In the genomic region with DNA sequence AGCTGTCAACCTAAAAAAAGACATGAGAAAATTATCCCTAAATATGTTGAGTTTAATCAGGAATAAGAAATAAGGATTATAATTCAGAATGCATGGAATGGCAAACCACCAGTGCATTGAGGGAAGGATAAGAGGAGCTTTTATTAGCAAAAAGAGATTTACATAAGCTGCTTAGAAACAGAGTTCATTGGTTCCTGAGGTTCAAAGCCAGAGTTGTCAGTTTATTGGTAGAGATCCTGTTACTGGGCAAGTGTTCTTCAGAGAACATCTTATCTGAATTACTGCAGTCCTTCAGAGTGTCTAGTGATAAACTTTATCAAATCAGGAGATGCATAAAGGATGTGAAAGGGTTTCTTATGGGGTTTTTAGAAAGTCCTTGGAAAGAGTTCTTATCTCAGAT, we compare ENCODE assay signal across 22 cellular contexts.
DNase-seq lines count a peak whose midpoint lies in the region; ATAC-seq, FAIRE-seq and TF ChIP-seq lines count a peak whose summit lies in the region.
"Had no signal": no experiment of that assay in that cellular context is flagged by ENCODE, and none has a peak within 500 bp of the region (broad histone marks: within the 10 kb centered on the region; RNA-seq: fewer than 3 reads in every experiment).

No MANE protein-coding gene starts in this region.

- peak; percentile 94 for FAIRE-seq in D721Med (lab: Jason Lieb, UNC)
- FAIRE-seq: HepG2 had no signal

- no peaks in the 10 kb centered on the region for H3K27me3 Mint-ChIP-seq in mesothelial cell of epicardium (ENCODE audit: low read depth)

- H3K9me3 Mint-ChIP-seq in mesothelial cell of epicardium = peaks cover 13% of the 10 kb centered on the region

- no peak overlapping the region for H3K4me3 Mint-ChIP-seq in mesothelial cell of epicardium
- H3K4me3 Mint-ChIP-seq: CD8-positive, alpha-beta memory T cell; GM23338 had no signal

- H3K36me3 Mint-ChIP-seq in mesothelial cell of epicardium = no peaks in the 10 kb centered on the region
- H3K36me3 Mint-ChIP-seq: CD8-positive, alpha-beta memory T cell had no signal

- ATAC-seq in HG03039 (IDR thresholded peaks at IDR 0.05; ENCODE audit: unreplicated experiment) = no peak
- ATAC-seq: GM23338, HepG2 had no signal

- H3K27ac Mint-ChIP-seq in mesothelial cell of epicardium = peak overlapping the region; percentile 1
- H3K27ac Mint-ChIP-seq: GM23338 had no signal

- H3K4me1 Mint-ChIP-seq in mesothelial cell of epicardium = peaks cover 22% of the 10 kb centered on the region
- H3K4me1 Mint-ChIP-seq: CD8-positive, alpha-beta memory T cell had no signal

- DNase-seq in D721Med (ENCODE audit: insufficient read length, low spot score) = peak; percentile 57
- DNase-seq in NCI-H526 treated with DMSO at 0.1 percent for 48 hours (lab: John Stamatoyannopoulos, UW) = peak; percentile 17
- DNase-seq in amniotic epithelial cell (ENCODE audit: low read depth) = peak; percentile 63
- DNase-seq in mesothelial cell of epicardium (ENCODE audit: low spot score in 2 of 2, unreplicated experiment in 2 of 2) = no peak
- DNase-seq in HuH-7 (ENCODE audit: low spot score) = no peak
- no peak for DNase-seq in NCI-H2107 treated with DMSO at 0.1 percent for 48 hours (lab: John Stamatoyannopoulos, UW; ENCODE audit: unreplicated experiment)
- DNase-seq: ACHN; C1 segment of cervical spinal cord; CD8-positive, alpha-beta memory T cell; DND-41; HCEC 1CT; NCI-H1048; NCI-H1436; NCI-H1930; NCI-H2171 treated with DMSO at 0.1 percent for 48 hours; NCI-H446 treated with DMSO at 0.1 percent for 48 hours; NCI-H748 treated with DMSO at 0.1 percent for 48 hours; SIG-M5; T-helper 1 cell had no signal

- TF ChIP-seq CTCF in D721Med (IDR thresholded peaks at IDR 0.05; ENCODE audit: insufficient read depth, missing control alignments) (no peak), mesothelial cell of epicardium (IDR thresholded peaks at IDR 0.05; ENCODE audit: unreplicated experiment) (no peak)

Comparison
In these comparisons a context has a peak if more than half of its experiments do, and no peak if none do; other contexts are left out.
1. DNase-seq: peak in D721Med (single experiment), NCI-H526 treated with DMSO at 0.1 percent for 48 hours (single experiment) and amniotic epithelial cell (single experiment); none in mesothelial cell of epicardium (0 of 2), HuH-7 (single experiment) and NCI-H2107 treated with DMSO at 0.1 percent for 48 hours (single experiment).